In the genomic region with DNA sequence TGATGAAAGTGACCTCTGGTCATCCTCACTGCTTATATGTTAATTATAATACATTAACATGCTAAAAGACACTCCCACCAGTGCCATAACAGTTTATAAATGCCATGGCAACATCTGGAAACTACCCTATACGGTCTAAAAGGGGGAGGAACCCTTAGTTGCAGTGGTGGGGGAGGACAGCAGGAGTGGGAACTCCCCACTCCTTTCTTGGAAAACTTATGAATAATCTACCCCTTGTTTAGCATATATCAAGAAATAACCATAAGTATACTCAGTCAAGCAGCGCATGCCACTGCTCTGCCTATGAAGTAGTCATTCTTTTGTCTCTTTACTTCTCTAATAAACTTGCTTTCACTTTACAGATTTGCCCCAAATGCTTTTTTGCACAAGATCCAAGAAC, we compare ENCODE assay signal across 27 cellular contexts. TPM values are rescaled to one million over a fixed set of nuclear protein-coding genes. Genes with fewer than 3 reads are reported as not detected.
"Had no signal": no experiment of that assay in that cellular context is flagged by ENCODE, and none has a peak within 500 bp of the region (broad histone marks: within the 10 kb centered on the region; RNA-seq: fewer than 3 reads in every experiment).

No MANE protein-coding gene starts in this region.

- H3K4me1 ChIP-seq: ascending aorta, gastroesophageal sphincter, parathyroid adenoma, psoas muscle, sigmoid colon had no signal

- H3K27me3 ChIP-seq: ascending aorta, gastroesophageal sphincter, neural progenitor cell, sigmoid colon had no signal

- H3K9ac ChIP-seq: neural progenitor cell, parathyroid adenoma had no signal

- H3K9me3 ChIP-seq: ascending aorta, gastroesophageal sphincter, psoas muscle, sigmoid colon, thoracic aorta had no signal

- DNase-seq: activated CD4-positive, alpha-beta T cell treated with anti-CD3 and anti-CD28 coated beads for 4 hours; activated CD4-positive, alpha-beta T cell treated with anti-CD3 and anti-CD28 coated beads, Interleukin-2, amount 50 U/mL, for 48 hours; activated CD4-positive, CD25-positive, alpha-beta regulatory T cell; activated CD8-positive, alpha-beta memory T cell treated with anti-CD3 and anti-CD28 coated beads, Interleukin-2, amount 50 U/mL, for 48 hours; activated T-cell treated with anti-CD3 and anti-CD28 coated beads, Interleukin-2, amount 50 U/mL, for 24 hours; cortex of kidney; effector memory CD8-positive, alpha-beta T cell; head of caudate nucleus; hippocampal formation; left colon; naive thymus-derived CD8-positive, alpha-beta T cell; occipital lobe; psoas muscle; sigmoid colon; stimulated activated CD4-positive, alpha-beta T cell treated with anti-CD3 and anti-CD28 coated beads, Interleukin-15, amount 100 ng/mL, for 24 hours; stimulated activated CD4-positive, alpha-beta T cell treated with anti-CD3 and anti-CD28 coated beads, Interleukin-2, amount 100 ng/mL, for 24 hours; stimulated activated naive CD4-positive, alpha-beta T cell had no signal

- H3K4me3 Mint-ChIP-seq: activated T-cell treated with anti-CD3 and anti-CD28 coated beads, Interleukin-2, amount 50 U/mL, for 24 hours; brain; effector memory CD8-positive, alpha-beta T cell; naive thymus-derived CD8-positive, alpha-beta T cell; neural progenitor cell had no signal

- H3K27ac ChIP-seq: ascending aorta, gastroesophageal sphincter, neural progenitor cell, parathyroid adenoma, psoas muscle, sigmoid colon, thoracic aorta had no signal

- H3K4me3 ChIP-seq: ascending aorta, gastroesophageal sphincter, neural progenitor cell, psoas muscle, sigmoid colon, smooth muscle cell, thoracic aorta had no signal

- H3K27ac Mint-ChIP-seq: activated naive CD4-positive, alpha-beta T cell treated with anti-CD3 and anti-CD28 coated beads, Interleukin-2, amount 50 U/mL, for 72 hours; activated T-cell treated with anti-CD3 and anti-CD28 coated beads, Interleukin-2, amount 50 U/mL, for 24 hours; activated T-helper 2 cell treated with anti-CD3 and anti-CD28 coated beads, Interferon-gamma antibody, Interleukin-2, Interleukin-4, amounts not matched to agents 10 μg/mL and 5 μg/mL and 100 μg/mL, durations not matched to agents 14 hours and 24 hours and 36 hours; effector memory CD8-positive, alpha-beta T cell; naive thymus-derived CD8-positive, alpha-beta T cell; neural progenitor cell had no signal

- H3K36me3 Mint-ChIP-seq: activated naive CD4-positive, alpha-beta T cell treated with anti-CD3 and anti-CD28 coated beads, Interleukin-2, amount 50 U/mL, for 72 hours; brain; naive thymus-derived CD8-positive, alpha-beta T cell; neural progenitor cell had no signal

- H3K9me3 Mint-ChIP-seq: activated naive CD4-positive, alpha-beta T cell treated with anti-CD3 and anti-CD28 coated beads, Interleukin-2, amount 50 U/mL, for 72 hours; activated T-cell treated with anti-CD3 and anti-CD28 coated beads, Interleukin-2, amount 50 U/mL, for 24 hours; activated T-helper 2 cell treated with anti-CD3 and anti-CD28 coated beads, Interferon-gamma antibody, Interleukin-2, Interleukin-4, amounts not matched to agents 10 μg/mL and 5 μg/mL and 100 μg/mL, durations not matched to agents 14 hours and 24 hours and 36 hours; effector memory CD8-positive, alpha-beta T cell; neural progenitor cell had no signal

- ATAC-seq: activated naive CD4-positive, alpha-beta T cell treated with anti-CD3 and anti-CD28 coated beads, Interleukin-2, amount 50 U/mL, for 72 hours; effector memory CD8-positive, alpha-beta T cell; gastroesophageal sphincter; left colon; naive thymus-derived CD8-positive, alpha-beta T cell; psoas muscle had no signal

- H3K36me3 ChIP-seq: ascending aorta, gastroesophageal sphincter, neural progenitor cell, sigmoid colon, thoracic aorta had no signal

- H3K4me1 Mint-ChIP-seq: naive thymus-derived CD8-positive, alpha-beta T cell had no signal

RNA-seq across cellular contexts. Expression of a gene that starts 14.6 kb away (rescaled TPM):
- total RNA-seq: T-helper 2 cell treated with Interferon-gamma antibody and Interleukin-4, amounts not matched to agents 100 ng/mL and 5 ng/mL, for 36 hours had no signal
